13 cellular contexts compared by ENCODE assay signal in the genomic region with DNA sequence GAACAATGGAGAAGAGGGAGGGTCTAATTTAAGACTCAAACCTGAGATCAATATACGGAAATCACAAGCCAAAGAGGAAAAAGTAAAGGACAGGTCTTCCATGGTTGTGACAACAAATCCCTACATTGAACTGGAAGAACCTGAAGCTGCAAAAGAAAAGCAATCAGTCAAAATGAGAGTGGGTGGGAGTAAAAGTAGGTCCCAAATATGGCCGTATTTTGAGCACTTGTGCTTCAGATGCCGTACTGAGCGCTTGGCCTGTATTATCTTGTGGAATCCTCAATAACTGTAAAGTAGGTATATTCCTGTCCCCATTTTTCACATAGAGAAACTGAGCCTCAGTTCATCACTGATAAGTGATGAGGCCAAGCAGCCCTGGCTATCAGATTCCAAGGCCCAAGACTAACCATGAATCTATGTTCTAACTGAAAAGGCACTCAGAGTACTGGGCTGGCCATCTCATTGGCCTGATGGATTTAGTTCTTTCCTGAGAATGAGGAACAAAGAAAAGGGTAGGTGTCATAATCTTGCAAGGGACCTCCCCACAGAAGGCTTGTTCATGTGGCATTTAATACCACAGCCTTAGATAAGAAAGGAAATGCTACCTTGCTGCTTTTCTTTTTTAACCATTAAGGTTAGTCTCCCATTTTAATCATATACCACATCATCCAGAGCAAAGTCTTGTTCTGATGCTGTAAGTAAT. TPM values are rescaled to one million over a fixed set of nuclear protein-coding genes. Genes with fewer than 3 reads are reported as not detected.
DNase-seq lines count a peak whose midpoint lies in the region; ATAC-seq and TF ChIP-seq lines count a peak whose summit lies in the region.
"Had no signal": no experiment of that assay in that cellular context is flagged by ENCODE, and none has a peak within 500 bp of the region (broad histone marks: within the 10 kb centered on the region; RNA-seq: fewer than 3 reads in every experiment).

No MANE protein-coding gene starts in this region.

- DNase-seq in activated T-cell treated with anti-CD3 and anti-CD28 coated beads, Interleukin-2, amount 50 U/mL, for 72 hours, result no peak
- DNase-seq in activated T-cell treated with anti-CD3 and anti-CD28 coated beads, Interleukin-2, amount 50 U/mL, for 24 hours, result no peak
- DNase-seq in GM23338 (ENCODE audit: low spot score) (no peak), left ventricle myocardium inferior (no peak), NCI-H2029 treated with DMSO at 0.1 percent for 48 hours (lab: John Stamatoyannopoulos, UW) (no peak)
- no peak for DNase-seq in stimulated activated naive CD8-positive, alpha-beta T cell treated with anti-CD3 and anti-CD28 coated beads, Interleukin-15, amount 100 ng/mL, for 72 hours
- no peak for DNase-seq in effector memory CD8-positive, alpha-beta T cell
- DNase-seq: DMS 273 treated with DMSO at 0.1 percent for 48 hours, IMR-90 had no signal

- no peaks in the 10 kb centered on the region for H3K27me3 Mint-ChIP-seq in activated T-cell treated with anti-CD3 and anti-CD28 coated beads, Interleukin-2, amount 50 U/mL, for 72 hours (ENCODE audit: low read depth)
- no peaks in the 10 kb centered on the region for H3K27me3 Mint-ChIP-seq in activated T-cell treated with anti-CD3 and anti-CD28 coated beads, Interleukin-2, amount 50 U/mL, for 24 hours
- H3K27me3 Mint-ChIP-seq in GM23338 (ENCODE audit: insufficient read depth, low read depth, poor library complexity), result no peaks in the 10 kb centered on the region
- H3K27me3 Mint-ChIP-seq in stimulated activated naive CD8-positive, alpha-beta T cell treated with anti-CD3 and anti-CD28 coated beads, Interleukin-15, amount 100 ng/mL, for 72 hours, result no peaks in the 10 kb centered on the region
- no peaks in the 10 kb centered on the region for H3K27me3 Mint-ChIP-seq in effector memory CD8-positive, alpha-beta T cell
- H3K27me3 Mint-ChIP-seq: central memory CD8-positive, alpha-beta T cell had no signal

- H3K4me3 ChIP-seq in GM23338, result no peak overlapping the region
- H3K4me3 ChIP-seq in left ventricle myocardium inferior, result no peak overlapping the region

- no peaks in the 10 kb centered on the region for H3K9me3 Mint-ChIP-seq in activated T-cell treated with anti-CD3 and anti-CD28 coated beads, Interleukin-2, amount 50 U/mL, for 72 hours
- H3K9me3 Mint-ChIP-seq in activated T-cell treated with anti-CD3 and anti-CD28 coated beads, Interleukin-2, amount 50 U/mL, for 24 hours, result no peaks in the 10 kb centered on the region
- no peaks in the 10 kb centered on the region; the same call in 2 of the 3 replicates for H3K9me3 Mint-ChIP-seq in GM23338
- no peaks in the 10 kb centered on the region for H3K9me3 Mint-ChIP-seq in stimulated activated naive CD8-positive, alpha-beta T cell treated with anti-CD3 and anti-CD28 coated beads, Interleukin-15, amount 100 ng/mL, for 72 hours
- peaks cover 0 to 9% of the 10 kb centered on the region in 2 donors for H3K9me3 Mint-ChIP-seq in effector memory CD8-positive, alpha-beta T cell
- H3K9me3 Mint-ChIP-seq: central memory CD8-positive, alpha-beta T cell had no signal

- H3K27ac Mint-ChIP-seq in activated T-cell treated with anti-CD3 and anti-CD28 coated beads, Interleukin-2, amount 50 U/mL, for 72 hours, result no peak overlapping the region
- no peak overlapping the region for H3K27ac Mint-ChIP-seq in activated T-cell treated with anti-CD3 and anti-CD28 coated beads, Interleukin-2, amount 50 U/mL, for 24 hours
- no peak overlapping the region for H3K27ac Mint-ChIP-seq in GM23338
- H3K27ac Mint-ChIP-seq in stimulated activated naive CD8-positive, alpha-beta T cell treated with anti-CD3 and anti-CD28 coated beads, Interleukin-15, amount 100 ng/mL, for 72 hours, result no peak overlapping the region
- no peak overlapping the region for H3K27ac Mint-ChIP-seq in effector memory CD8-positive, alpha-beta T cell

- H3K9me2 ChIP-seq in GM23338 (ENCODE audit: insufficient read depth), result no peaks in the 10 kb centered on the region

- H3K36me3 Mint-ChIP-seq in activated T-cell treated with anti-CD3 and anti-CD28 coated beads, Interleukin-2, amount 50 U/mL, for 72 hours (ENCODE audit: insufficient read depth in 2 of 2), result no peaks in the 10 kb centered on the region
- no peaks in the 10 kb centered on the region for H3K36me3 Mint-ChIP-seq in activated T-cell treated with anti-CD3 and anti-CD28 coated beads, Interleukin-2, amount 50 U/mL, for 24 hours (ENCODE audit: low read depth)
- H3K36me3 Mint-ChIP-seq in GM23338 (ENCODE audit: low read depth), result peaks cover 4% of the 10 kb centered on the region
- H3K36me3 Mint-ChIP-seq in effector memory CD8-positive, alpha-beta T cell (ENCODE audit: insufficient read depth), result no peaks in the 10 kb centered on the region

- peaks cover 5% of the 10 kb centered on the region for H3K4me1 Mint-ChIP-seq in activated T-cell treated with anti-CD3 and anti-CD28 coated beads, Interleukin-2, amount 50 U/mL, for 72 hours (ENCODE audit: low read depth)
- H3K4me1 Mint-ChIP-seq in activated T-cell treated with anti-CD3 and anti-CD28 coated beads, Interleukin-2, amount 50 U/mL, for 24 hours (ENCODE audit: low read depth), result peaks cover 7% of the 10 kb centered on the region
- peaks cover 47% of the 10 kb centered on the region for H3K4me1 Mint-ChIP-seq in GM23338
- H3K4me1 Mint-ChIP-seq in stimulated activated naive CD8-positive, alpha-beta T cell treated with anti-CD3 and anti-CD28 coated beads, Interleukin-15, amount 100 ng/mL, for 72 hours, result no peaks in the 10 kb centered on the region
- H3K4me1 Mint-ChIP-seq in effector memory CD8-positive, alpha-beta T cell (ENCODE audit: low read depth in 2 of 2), result no peaks in the 10 kb centered on the region
- H3K4me1 Mint-ChIP-seq: central memory CD8-positive, alpha-beta T cell had no signal

- H3K27ac ChIP-seq in GM23338 (ENCODE audit: low read depth), result no peak overlapping the region
- no peak overlapping the region for H3K27ac ChIP-seq in left ventricle myocardium inferior (replicated peaks)

- intact Hi-C loops in left ventricle myocardium inferior (cut with micrococcal nuclease), result no loop called here

- peaks cover 20% of the 10 kb centered on the region for H3K79me2 ChIP-seq in GM23338 (replicated peaks; ENCODE audit: insufficient read depth)

- H2AFZ ChIP-seq in GM23338, result no peak overlapping the region

- TF ChIP-seq CTCF in GM23338 (conservative IDR thresholded peaks at IDR 0.05; ENCODE audit: low read depth in 2 of 2), result no peak
- TF ChIP-seq CTCF in left ventricle myocardium inferior (IDR thresholded peaks at IDR 0.05; ENCODE audit: borderline replicate concordance), result no peak

- H3K4me1 ChIP-seq in GM23338 (ENCODE audit: insufficient read depth) (peaks cover 54% of the 10 kb centered on the region), left ventricle myocardium inferior (no peaks in the 10 kb centered on the region)

- no peaks in the 10 kb centered on the region for H3K27me3 ChIP-seq in GM23338 (ENCODE audit: insufficient read depth)
- no peaks in the 10 kb centered on the region for H3K27me3 ChIP-seq in left ventricle myocardium inferior (ENCODE audit: low read depth)

- peaks cover 6% of the 10 kb centered on the region; the same call in 1 of the 2 replicates for H3K36me3 ChIP-seq in GM23338 (ENCODE audit: insufficient read depth)
- H3K36me3 ChIP-seq in left ventricle myocardium inferior, result no peaks in the 10 kb centered on the region

- H3K9me3 ChIP-seq in left ventricle myocardium inferior (replicated peaks), result no peaks in the 10 kb centered on the region

- no peaks in the 10 kb centered on the region for H3F3A ChIP-seq in GM23338 (replicated peaks; ENCODE audit: low read depth)

- no peak overlapping the region for H3K4me2 ChIP-seq in GM23338

- peak; percentile 15 to 45 for ATAC-seq in activated T-cell treated with anti-CD3 and anti-CD28 coated beads, Interleukin-2, amount 50 U/mL, for 72 hours (replicated peaks in 1 of 2)
- ATAC-seq in GM23338 (peak; percentile 20; the same call in 2 of the 3 replicates), HG03432 (IDR thresholded peaks at IDR 0.05; ENCODE audit: unreplicated experiment) (peak; percentile 98)
- ATAC-seq in stimulated activated naive CD8-positive, alpha-beta T cell treated with anti-CD3 and anti-CD28 coated beads, Interleukin-15, amount 100 ng/mL, for 72 hours, result peak; percentile 31
- no peak for ATAC-seq in effector memory CD8-positive, alpha-beta T cell (replicated peaks)

- H4K20me1 ChIP-seq in GM23338 (replicated peaks; ENCODE audit: insufficient read depth), result peaks cover 39% of the 10 kb centered on the region

- no peak overlapping the region for H3K4me3 Mint-ChIP-seq in activated T-cell treated with anti-CD3 and anti-CD28 coated beads, Interleukin-2, amount 50 U/mL, for 72 hours
- H3K4me3 Mint-ChIP-seq in activated T-cell treated with anti-CD3 and anti-CD28 coated beads, Interleukin-2, amount 50 U/mL, for 24 hours, result no peak overlapping the region
- H3K4me3 Mint-ChIP-seq in GM23338, result no peak overlapping the region
- H3K4me3 Mint-ChIP-seq in stimulated activated naive CD8-positive, alpha-beta T cell treated with anti-CD3 and anti-CD28 coated beads, Interleukin-15, amount 100 ng/mL, for 72 hours, result no peak overlapping the region
- no peak overlapping the region for H3K4me3 Mint-ChIP-seq in effector memory CD8-positive, alpha-beta T cell
- H3K4me3 Mint-ChIP-seq: central memory CD8-positive, alpha-beta T cell had no signal

TF ChIP-seq in GM23338, 12 proteins besides CTCF, POLR2A, EP300 and RAD21 (continues in another document):
- TF ChIP-seq EZH2phosphoT487 (IDR thresholded peaks at IDR 0.05; ENCODE audit: unreplicated experiment) (no peak), JUNB (IDR thresholded peaks at IDR 0.05; ENCODE audit: unreplicated experiment) (no peak), ZNF331 (CRISPR knock-in tag; IDR thresholded peaks at IDR 0.05; ENCODE audit: low read depth) (no peak), POLR2AphosphoS5 (IDR thresholded peaks at IDR 0.05; ENCODE audit: low read depth) (peak; percentile 40; the same call in 1 of the 2 replicates), NANOG (IDR thresholded peaks at IDR 0.05; ENCODE audit: borderline replicate concordance) (no peak)

RNA-seq across cellular contexts. Expression of gene LRRN1, which starts 52.5 kb away (rescaled TPM):
- 1 to 10 TPM in 1 of 2 donors, under 1 TPM in 1; 0.58 to 2.6 TPM for total RNA-seq in activated T-cell treated with anti-CD3 and anti-CD28 coated beads, Interleukin-2, amount 50 U/mL, for 72 hours
- 157 and 172 TPM in 2 replicates for total RNA-seq in GM23338 (2014; rRNA removed; shearing (Covaris generic))
- polyA plus RNA-seq in GM23338 (2016; fragmentation: Nextera tagmentation; extraction: Ambion mirVana), result 76.4 and 85.7 TPM in 2 replicates
- 0.11 TPM for total RNA-seq in left ventricle myocardium inferior
- total RNA-seq: A673, RPMI7951 had no signal

Comparison
In these comparisons a context has a peak if more than half of its experiments do, and no peak if none do; other contexts are left out.
1. RNA of gene LRRN1, which starts 52.5 kb away (total RNA-seq): 157 to 172 TPM in GM23338; 0.58 to 2.6 TPM in activated T-cell treated with anti-CD3 and anti-CD28 coated beads, Interleukin-2, amount 50 U/mL, for 72 hours and 0.11 TPM in left ventricle myocardium inferior (single experiment); every median in the first group is over 10 times any median in the second.